In genomic region chr17:40121191-40121885, GRCh38 we compare ENCODE assay signal across 8 cellular contexts. TPM values are rescaled to one million over a fixed set of nuclear protein-coding genes. Genes with fewer than 3 reads are reported as not detected.
DNase-seq lines count a peak whose midpoint lies in the region; ATAC-seq, FAIRE-seq and TF ChIP-seq lines count a peak whose summit lies in the region.

No MANE protein-coding gene starts in this region.

- no peak overlapping the region for H3K23ac ChIP-seq in H9 (ENCODE audit: insufficient read length, low read depth, low read length)

- peaks cover 19% of the 10 kb centered on the region for H3K23me2 ChIP-seq in H9 (ENCODE audit: insufficient read length, low read depth, low read length, poor library complexity, severe bottlenecking)

- H4K20me1 ChIP-seq in H9 (ENCODE audit: control insufficient read depth, insufficient read depth, insufficient read length) (no peaks in the 10 kb centered on the region), K562 (replicated peaks; ENCODE audit: control insufficient read depth, insufficient read depth, low read length) (no peaks in the 10 kb centered on the region; the same call in 1 of the 2 replicates)

- no peak overlapping the region for H3T11ph ChIP-seq in H9 (ENCODE audit: low read length)

- H4K91ac ChIP-seq in H9 (ENCODE audit: insufficient read length, low read depth, low read length), result no peak overlapping the region

- H3K36me3 ChIP-seq in K562 (ENCODE audit: control insufficient read depth, insufficient read depth, low read length) (peaks cover 17% of the 10 kb centered on the region; the same call in 2 of the 3 replicates), iPS-18a (ENCODE audit: control insufficient read depth, low read depth, low read length) (peaks cover 4% of the 10 kb centered on the region), sigmoid colon (peaks cover 0 to 8% (median 4%) of the 10 kb centered on the region in 4 donors)

- FAIRE-seq in K562 (lab: Jason Lieb, UNC), result no peak

- H3K4ac ChIP-seq in H9 (ENCODE audit: low read depth, low read length), result no peak overlapping the region

- intact Hi-C loops in K562 (cut with micrococcal nuclease) (no loop called here), sigmoid colon (cut with DNase I) (loop anchor here (1.0 kb wide), 1 partner anchor 8 kb away; no protein-coding TSS in a partner anchor)

- POLR2A ChIA-PET in K562 (lab: Yijun Ruan, JAX), result interaction anchor here (0.7 to 1.7 kb wide), 10 partner anchors 8 to 170 kb away, joined by 3 to 11 read pairs (median 3); partner anchors contain the start of genes CASC3 and NR1D1

- no peak overlapping the region for H2BK15ac ChIP-seq in H9 (ENCODE audit: low read depth, low read length)

- peaks cover 19 to 25% of the 10 kb centered on the region in 2 experiments for H3K4me1 Mint-ChIP-seq in H9

- H2BK120ac ChIP-seq in H9 (ENCODE audit: low read depth, low read length, poor library complexity, severe bottlenecking), result peak overlapping the region; percentile 50

- H3K27me3 Mint-ChIP-seq in H9 (ENCODE audit: low read depth), result no peaks in the 10 kb centered on the region

- H3K4me2 ChIP-seq in H9 (ENCODE audit: insufficient read depth, insufficient read length, low read length) (peak overlapping the region; percentile 92), K562 (ENCODE audit: insufficient read depth, low read length) (peak overlapping the region; percentile 85)

- peaks cover 11 to 30% (median 29%) of the 10 kb centered on the region in 3 experiments for H3K36me3 Mint-ChIP-seq in H9 (ENCODE audit: insufficient read depth in 1 of 3, low read depth in 3 of 3)

- peak overlapping the region; percentile 81 for H3K4me3 ChIP-seq in K562
- peak overlapping the region; percentile 99 for H3K4me3 ChIP-seq in iPS-18a (ENCODE audit: low read length)
- H3K4me3 ChIP-seq in sigmoid colon, result peak overlapping the region; percentile 86 to 99 (median 95)

- peaks cover 5% of the 10 kb centered on the region for H3K4me1 ChIP-seq in H9 (ENCODE audit: insufficient read depth, low read length)
- peaks cover 15 to 25% of the 10 kb centered on the region in 2 experiments; a peak in 4 of 5 replicates for H3K4me1 ChIP-seq in K562 (replicated peaks in 1 of 2; ENCODE audit: control insufficient read depth in 2 of 2, insufficient read depth in 2 of 2, low read length in 2 of 2)
- H3K4me1 ChIP-seq in iPS-18a (ENCODE audit: control insufficient read depth, low read depth, low read length), result peaks cover 4% of the 10 kb centered on the region
- peaks cover 0 to 36% (median 32%) of the 10 kb centered on the region in 4 donors for H3K4me1 ChIP-seq in sigmoid colon

- H3K27ac ChIP-seq in H9 (ENCODE audit: insufficient read length, low read depth, low read length), result no peak overlapping the region
- H3K27ac ChIP-seq in K562 (ENCODE audit: extremely low read depth, low read depth, low read length), result peak overlapping the region; percentile 95
- peak overlapping the region; percentile 96 for H3K27ac ChIP-seq in iPS-18a (ENCODE audit: low read length)
- peak overlapping the region; percentile 98 to 100 (median 99) for H3K27ac ChIP-seq in sigmoid colon

- peak overlapping the region; percentile 72 for H3K9ac ChIP-seq in H9 (ENCODE audit: extremely low read depth, insufficient read length, low read length)
- peak overlapping the region; percentile 80 to 96 for H3K9ac ChIP-seq in K562 (ENCODE audit: insufficient read depth in 1 of 2, low read depth in 2 of 2, low read length in 2 of 2)
- peak overlapping the region; percentile 97 for H3K9ac ChIP-seq in iPS-18a (ENCODE audit: low read length)

- peaks cover 7% of the 10 kb centered on the region for H3K79me1 ChIP-seq in H9 (ENCODE audit: insufficient read depth, low read depth, low read length, poor library complexity, severe bottlenecking)

- TSS peak; percentile 84 for BruUV-seq in K562 (replicated peaks; lab: Mats Ljungman, UMichigan)

- H3K56ac ChIP-seq in H9 (ENCODE audit: insufficient read length, low read depth, low read length), result no peak overlapping the region

- H3K27ac Mint-ChIP-seq in H9, result peak overlapping the region; percentile 89 to 99 (median 94); a peak in 6 of 7 replicates

- H3K9me1 ChIP-seq in K562 (ENCODE audit: control insufficient read depth, insufficient read depth, low read length), result no peaks in the 10 kb centered on the region

- peak overlapping the region; percentile 95 to 97 for H3K4me3 Mint-ChIP-seq in H9

- TF ChIP-seq RAD21 in K562 (CRISPR knock-in tag; conservative IDR thresholded peaks at IDR 0.05 in 1 of 2, IDR thresholded peaks at IDR 0.05 in 1 of 2), result no peak

- in situ Hi-C loops in K562 (cut with MboI), result no loop called here

- H2BK5ac ChIP-seq in H9 (ENCODE audit: insufficient read length, low read length), result no peak overlapping the region

- CTCF ChIA-PET in K562 (lab: Yijun Ruan, JAX; ENCODE audit: low intra/inter-chr PET ratio), result interaction anchor here (0.7 kb wide), 1 partner anchor 105 kb away, joined by 4 read pairs; no protein-coding TSS in a partner anchor

- TF ChIP-seq POLR2A in K562 (conservative IDR thresholded peaks at IDR 0.05) (no peak; the same call in none of the 2 replicates), sigmoid colon (IDR thresholded peaks at IDR 0.05) (no peak)

- peak overlapping the region; percentile 74 for H3K14ac ChIP-seq in H9 (ENCODE audit: insufficient read depth, low read length)

- ATAC-seq in K562, result peak; percentile 56
- ATAC-seq in GM21381 (IDR thresholded peaks at IDR 0.05; ENCODE audit: unreplicated experiment), result no peak

- no peak overlapping the region for H2AK5ac ChIP-seq in H9 (ENCODE audit: insufficient read length, low read length)

- H3K27me3 ChIP-seq in H9 (ENCODE audit: insufficient read depth, low read length) (no peaks in the 10 kb centered on the region), K562 (ENCODE audit: control insufficient read depth in 2 of 2, insufficient read depth in 2 of 2, low read length in 2 of 2) (no peaks in the 10 kb centered on the region), iPS-18a (ENCODE audit: control insufficient read depth, insufficient read depth, low read length) (no peaks in the 10 kb centered on the region), sigmoid colon (no peaks in the 10 kb centered on the region)

- peaks cover 18% of the 10 kb centered on the region; the same call in 1 of the 2 replicates for H3K79me2 ChIP-seq in H9 (ENCODE audit: insufficient read depth, low read length)
- H3K79me2 ChIP-seq in K562 (ENCODE audit: control insufficient read depth, insufficient read depth, low read length), result peaks cover 61% of the 10 kb centered on the region

- H4K8ac ChIP-seq in H9 (replicated peaks; ENCODE audit: insufficient read length, low read depth, low read length), result no peak overlapping the region

- peak overlapping the region; percentile 65 for H3K18ac ChIP-seq in H9 (ENCODE audit: insufficient read length, low read depth, low read length)

- H2BK20ac ChIP-seq in H9 (ENCODE audit: low read depth, low read length, poor library complexity, severe bottlenecking), result no peak overlapping the region

- no peak overlapping the region for H2AFZ ChIP-seq in H9 (ENCODE audit: low read length)
- peak overlapping the region; percentile 80 for H2AFZ ChIP-seq in K562 (ENCODE audit: low read depth, low read length)

- peak; percentile 33 for DNase-seq in COLO668 (lab: John Stamatoyannopoulos, UW; ENCODE audit: unreplicated experiment)
- peak; percentile 46 for DNase-seq in H9
- peak; percentile 47 for DNase-seq in OCI-M1 (lab: John Stamatoyannopoulos, UW)
- peak in 3 of 4 experiments; percentile 39 to 66 (median 47) for DNase-seq in K562 (ENCODE audit: extremely low read depth in 1 of 4, low spot score in 3 of 4)
- DNase-seq in sigmoid colon, result peak; percentile 83
- DNase-seq in NCI-H1930 (lab: John Stamatoyannopoulos, UW), result no peak

- H3K9me3 Mint-ChIP-seq in H9, result no peaks in the 10 kb centered on the region; a peak in 2 of 5 replicates

- TF ChIP-seq EP300 in K562 (IDR thresholded peaks at IDR 0.05; ENCODE audit: low read length) (no peak), sigmoid colon (IDR thresholded peaks at IDR 0.05) (no peak)

- WGBS in H9 (ENCODE audit: extremely low coverage, insufficient read length, low lambda C conversion rate), result no CpG with 5 or more reads among the region's 51 CpGs
- WGBS in K562 (ENCODE audit: insufficient coverage, low coverage, missing lambda C conversion rate), result 1% methylated on average over 23 of the region's 51 CpGs
- 1% methylated on average over 51 of the region's 51 CpGs for WGBS in sigmoid colon, 2 donors

- no peak overlapping the region for H2BK12ac ChIP-seq in H9 (ENCODE audit: insufficient read length, low read depth, low read length)

- no peak overlapping the region for H4K5ac ChIP-seq in H9 (ENCODE audit: insufficient read length, low read depth, low read length)

- TF ChIP-seq CTCF in H9 (conservative IDR thresholded peaks at IDR 0.05) (no peak), K562 (IDR thresholded peaks at IDR 0.05 in 2 of 3, conservative IDR thresholded peaks at IDR 0.05 in 1 of 3; ENCODE audit: insufficient read depth in 2 of 3, low read depth in 1 of 3, low read length in 3 of 3) (no peak), sigmoid colon (IDR thresholded peaks at IDR 0.05) (no peak)

- no peaks in the 10 kb centered on the region for H3K9me3 ChIP-seq in H9 (ENCODE audit: control insufficient read depth, low read depth, low read length)
- H3K9me3 ChIP-seq in K562 (replicated peaks; ENCODE audit: control insufficient read depth, insufficient read depth, low read depth, low read length), result no peaks in the 10 kb centered on the region
- no peaks in the 10 kb centered on the region for H3K9me3 ChIP-seq in iPS-18a (ENCODE audit: control insufficient read depth, low read depth, low read length)
- H3K9me3 ChIP-seq in sigmoid colon, result no peaks in the 10 kb centered on the region

RNA-seq across cellular contexts. Expression of gene MSL1, which starts 0.4 kb away (rescaled TPM):
- total RNA-seq in H9 (2021) (101 and 105 TPM in 2 replicates), K562 (2014; rRNA removed) (51.7 and 52.4 TPM in 2 replicates), K562 (2014; rRNA removed; fragmentation: Illumina TruSeq; extraction: Trizol) (61.9 and 64.9 TPM in 2 replicates), K562 (2015; rRNA removed; fragmentation: Illumina TruSeq; extraction: Trizol) (77.8 and 91.8 TPM in 2 replicates), K562 (2021) (48.6 and 61.8 TPM in 2 replicates), sigmoid colon (10 to 100 TPM; 52.3 to 92.2 (median 58.0) TPM)
- total RNA-seq in K562 (2011; cell fraction: chromatin; rRNA removed; ENCODE audit: low replicate concordance), result 152 and 243 TPM in 2 replicates
- total RNA-seq in K562 (2011; cell fraction: nucleolus; rRNA removed), result 80.5 and 93.3 TPM in 2 replicates
- 126 and 148 TPM in 2 replicates for total RNA-seq in K562 (2011; cell fraction: nucleoplasm; rRNA removed)
- polyA plus RNA-seq in K562 (2011; rRNA removed) (48.0 and 66.7 TPM in 2 replicates), K562 (2014; fragmentation: Illumina TruSeq; extraction: Trizol) (99.3 and 120 TPM in 2 replicates), K562 (2014; fragmentation: Nextera tagmentation; extraction: Ambion mirVana) (10 to 100 TPM; 13.8 to 13.9 TPM), K562 (2014; rRNA removed) (62.8 and 74.1 TPM in 2 replicates), sigmoid colon (10 to 100 TPM; 29.4 to 63.5 (median 34.0) TPM)
- polyA plus RNA-seq in K562 (2011; cell fraction: cytosol; rRNA removed), result 15.6 and 17.6 TPM in 2 replicates
- 122 and 128 TPM in 2 replicates for polyA plus RNA-seq in K562 (2011; cell fraction: nucleus; rRNA removed)
- polyA plus RNA-seq in K562 (2012), result 40.1 and 52.3 TPM in 2 replicates
- polyA minus RNA-seq in K562 (2011; rRNA and poly(A)+ RNA removed), result 56.6 and 69.1 TPM in 2 replicates
- polyA minus RNA-seq in K562 (2011; cell fraction: cytosol; rRNA and poly(A)+ RNA removed), result 16.1 and 30.2 TPM in 2 replicates
- polyA minus RNA-seq in K562 (2011; cell fraction: nucleus; rRNA and poly(A)+ RNA removed), result 40.7 and 50.6 TPM in 2 replicates

RNA-seq across cellular contexts. Expression of gene CASC3, which starts 19.0 kb away (rescaled TPM):
- total RNA-seq in H9 (2021), result 123 and 137 TPM in 2 replicates
- 240 and 242 TPM in 2 replicates for total RNA-seq in K562 (2011; cell fraction: chromatin; rRNA removed; ENCODE audit: low replicate concordance)
- total RNA-seq in K562 (2011; cell fraction: nucleolus; rRNA removed), result 98.2 and 103 TPM in 2 replicates
- total RNA-seq in K562 (2011; cell fraction: nucleoplasm; rRNA removed), result 184 and 228 TPM in 2 replicates
- 21.5 and 30.8 TPM in 2 replicates for total RNA-seq in K562 (2014; rRNA removed)
- 38.2 and 38.7 TPM in 2 replicates for total RNA-seq in K562 (2014; rRNA removed; fragmentation: Illumina TruSeq; extraction: Trizol)
- 34.4 and 36.5 TPM in 2 replicates for total RNA-seq in K562 (2015; rRNA removed; fragmentation: Illumina TruSeq; extraction: Trizol)
- 57.5 and 61.1 TPM in 2 replicates for total RNA-seq in K562 (2021)
- 43.3 and 51.8 TPM in 2 replicates for polyA plus RNA-seq in K562 (2011; rRNA removed)
- polyA plus RNA-seq in K562 (2011; cell fraction: cytosol; rRNA removed), result 29.1 and 32.3 TPM in 2 replicates
- polyA plus RNA-seq in K562 (2011; cell fraction: nucleus; rRNA removed), result 191 and 220 TPM in 2 replicates
- polyA plus RNA-seq in K562 (2012), result 48.8 and 57.5 TPM in 2 replicates
- 56.5 and 65.1 TPM in 2 replicates for polyA plus RNA-seq in K562 (2014; fragmentation: Illumina TruSeq; extraction: Trizol)
- polyA plus RNA-seq in K562 (2014; fragmentation: Nextera tagmentation; extraction: Ambion mirVana), result 10 to 100 TPM; 12.5 to 16.9 TPM
- 35.2 and 38.9 TPM in 2 replicates for polyA plus RNA-seq in K562 (2014; rRNA removed)
- polyA minus RNA-seq in K562 (2011; rRNA and poly(A)+ RNA removed), result 30.6 and 33.1 TPM in 2 replicates
- 13.3 and 20.1 TPM in 2 replicates for polyA minus RNA-seq in K562 (2011; cell fraction: cytosol; rRNA and poly(A)+ RNA removed)
- 26.1 and 31.4 TPM in 2 replicates for polyA minus RNA-seq in K562 (2011; cell fraction: nucleus; rRNA and poly(A)+ RNA removed)
- 10 to 100 TPM; 60.2 to 94.4 (median 70.7) TPM for total RNA-seq in sigmoid colon
- 10 to 100 TPM; 22.4 to 42.3 (median 24.0) TPM for polyA plus RNA-seq in sigmoid colon

RNA-seq across cellular contexts. Expression of gene NR1D1, which starts 20.9 kb away (rescaled TPM):
- 8.6 and 8.7 TPM in 2 replicates for total RNA-seq in H9 (2021)
- total RNA-seq in K562 (2011; cell fraction: chromatin; rRNA removed; ENCODE audit: low replicate concordance), result 2.3 and 7.8 TPM in 2 replicates
- total RNA-seq in K562 (2011; cell fraction: nucleolus; rRNA removed), result 3.6 and 4.0 TPM in 2 replicates
- 3.1 and 3.2 TPM in 2 replicates for total RNA-seq in K562 (2011; cell fraction: nucleoplasm; rRNA removed)
- total RNA-seq in K562 (2014; rRNA removed), result 0.78 and 1.00 TPM in 2 replicates
- 0.32 and 0.47 TPM in 2 replicates for total RNA-seq in K562 (2014; rRNA removed; fragmentation: Illumina TruSeq; extraction: Trizol)
- total RNA-seq in K562 (2015; rRNA removed; fragmentation: Illumina TruSeq; extraction: Trizol), result 0.65 and 1.2 TPM in 2 replicates
- total RNA-seq in K562 (2021), result 6.6 and 7.7 TPM in 2 replicates
- polyA plus RNA-seq in K562 (2011; rRNA removed), result 0.25 and 0.41 TPM in 2 replicates
- polyA plus RNA-seq in K562 (2011; cell fraction: cytosol; rRNA removed), result 0.21 and 0.89 TPM in 2 replicates
- polyA plus RNA-seq in K562 (2011; cell fraction: nucleus; rRNA removed), result 1.3 and 5.0 TPM in 2 replicates
- polyA plus RNA-seq in K562 (2012), result 5.3 and 5.4 TPM in 2 replicates
- 4.7 and 6.9 TPM in 2 replicates for polyA plus RNA-seq in K562 (2014; fragmentation: Illumina TruSeq; extraction: Trizol)
- under 1 TPM; 0.27 TPM for polyA plus RNA-seq in K562 (2014; fragmentation: Nextera tagmentation; extraction: Ambion mirVana)
- polyA plus RNA-seq in K562 (2014; rRNA removed), result 1.4 and 2.0 TPM in 2 replicates
- polyA minus RNA-seq in K562 (2011; rRNA and poly(A)+ RNA removed), result 0.42 and 0.63 TPM in 2 replicates
- polyA minus RNA-seq in K562 (2011; cell fraction: cytosol; rRNA and poly(A)+ RNA removed), result 0.46 and 3.3 TPM in 2 replicates
- polyA minus RNA-seq in K562 (2011; cell fraction: nucleus; rRNA and poly(A)+ RNA removed), result 2.2 and 2.6 TPM in 2 replicates
- total RNA-seq in sigmoid colon, result 10 to 100 TPM in 3 of 4 donors, 1 to 10 TPM in 1; 4.1 to 12.8 (median 11.9) TPM
- polyA plus RNA-seq in sigmoid colon, result 10 to 100 TPM in 1 of 3 donors, 1 to 10 TPM in 2; 4.4 to 11.4 (median 8.1) TPM

RNA-seq across cellular contexts. Expression of gene RAPGEFL1, which starts 55.9 kb away (rescaled TPM):
- total RNA-seq in H9 (2021) (23.6 and 24.8 TPM in 2 replicates), K562 (2014; rRNA removed) (1.8 and 2.1 TPM in 2 replicates), K562 (2014; rRNA removed; fragmentation: Illumina TruSeq; extraction: Trizol) (1.5 and 1.6 TPM in 2 replicates), K562 (2015; rRNA removed; fragmentation: Illumina TruSeq; extraction: Trizol) (1.5 and 1.8 TPM in 2 replicates), K562 (2021) (3.6 and 4.1 TPM in 2 replicates), sigmoid colon (1 to 10 TPM in 3 of 4 donors, under 1 TPM in 1; 0.99 to 4.3 (median 2.6) TPM)
- total RNA-seq in K562 (2011; cell fraction: chromatin; rRNA removed; ENCODE audit: low replicate concordance), result 22.1 and 46.9 TPM in 2 replicates
- total RNA-seq in K562 (2011; cell fraction: nucleolus; rRNA removed), result 18.2 and 24.0 TPM in 2 replicates
- 17.4 and 20.8 TPM in 2 replicates for total RNA-seq in K562 (2011; cell fraction: nucleoplasm; rRNA removed)
- polyA plus RNA-seq in K562 (2011; rRNA removed) (2.4 and 2.9 TPM in 2 replicates), K562 (2014; fragmentation: Illumina TruSeq; extraction: Trizol) (1.9 and 2.8 TPM in 2 replicates), K562 (2014; fragmentation: Nextera tagmentation; extraction: Ambion mirVana) (under 1 TPM; 0.18 to 0.50 TPM), K562 (2014; rRNA removed) (2.2 and 2.6 TPM in 2 replicates), sigmoid colon (10 to 100 TPM; 48.0 to 85.0 (median 66.8) TPM)
- polyA plus RNA-seq in K562 (2011; cell fraction: cytosol; rRNA removed), result 1.4 and 4.0 TPM in 2 replicates
- 9.7 and 22.8 TPM in 2 replicates for polyA plus RNA-seq in K562 (2011; cell fraction: nucleus; rRNA removed)
- polyA plus RNA-seq in K562 (2012), result 2.0 and 2.5 TPM in 2 replicates
- 1.9 and 2.9 TPM in 2 replicates for polyA minus RNA-seq in K562 (2011; rRNA and poly(A)+ RNA removed)
- 2.1 and 4.2 TPM in 2 replicates for polyA minus RNA-seq in K562 (2011; cell fraction: cytosol; rRNA and poly(A)+ RNA removed)
- polyA minus RNA-seq in K562 (2011; cell fraction: nucleus; rRNA and poly(A)+ RNA removed), result 4.2 and 7.1 TPM in 2 replicates

RNA-seq across cellular contexts. Expression of gene THRA, which starts 58.6 kb away (rescaled TPM):
- total RNA-seq in H9 (2021) (9.8 and 10.1 TPM in 2 replicates), K562 (2014; rRNA removed) (13.8 and 18.9 TPM in 2 replicates), K562 (2014; rRNA removed; fragmentation: Illumina TruSeq; extraction: Trizol) (7.5 and 9.1 TPM in 2 replicates), K562 (2015; rRNA removed; fragmentation: Illumina TruSeq; extraction: Trizol) (12.2 and 13.2 TPM in 2 replicates), K562 (2021) (22.7 and 23.4 TPM in 2 replicates), sigmoid colon (10 to 100 TPM; 78.8 to 86.1 (median 83.8) TPM)
- 10.8 and 15.6 TPM in 2 replicates for total RNA-seq in K562 (2011; cell fraction: chromatin; rRNA removed; ENCODE audit: low replicate concordance)
- total RNA-seq in K562 (2011; cell fraction: nucleolus; rRNA removed), result 7.5 and 8.0 TPM in 2 replicates
- 10.3 and 15.7 TPM in 2 replicates for total RNA-seq in K562 (2011; cell fraction: nucleoplasm; rRNA removed)
- polyA plus RNA-seq in K562 (2011; rRNA removed) (8.3 and 9.3 TPM in 2 replicates), K562 (2014; fragmentation: Illumina TruSeq; extraction: Trizol) (19.7 and 21.6 TPM in 2 replicates), K562 (2014; fragmentation: Nextera tagmentation; extraction: Ambion mirVana) (under 1 TPM; 0.34 to 0.50 TPM), K562 (2014; rRNA removed) (12.7 and 13.8 TPM in 2 replicates), sigmoid colon (10 to 100 TPM; 25.4 to 35.4 (median 25.8) TPM)
- 7.8 and 12.5 TPM in 2 replicates for polyA plus RNA-seq in K562 (2011; cell fraction: cytosol; rRNA removed)
- 7.3 and 15.8 TPM in 2 replicates for polyA plus RNA-seq in K562 (2011; cell fraction: nucleus; rRNA removed)
- 20.0 TPM in 2 replicates for polyA plus RNA-seq in K562 (2012)
- 5.8 and 9.7 TPM in 2 replicates for polyA minus RNA-seq in K562 (2011; rRNA and poly(A)+ RNA removed)
- 6.3 and 7.9 TPM in 2 replicates for polyA minus RNA-seq in K562 (2011; cell fraction: cytosol; rRNA and poly(A)+ RNA removed)
- polyA minus RNA-seq in K562 (2011; cell fraction: nucleus; rRNA and poly(A)+ RNA removed), result 2.3 and 2.6 TPM in 2 replicates

Comparison
In these comparisons a context has a peak if more than half of its experiments do, and no peak if none do; other contexts are left out.
1. DNase-seq: peak in COLO668 (single experiment), H9 (single experiment), OCI-M1 (single experiment), K562 (3 of 4) and sigmoid colon (single experiment); none in NCI-H1930 (0 of 2).
2. Peak in every context shown above with its lines, with median percentiles within 50 percentile points of each other: H3K9ac ChIP-seq and H3K4me3 ChIP-seq.